ENCODE assay signal across 9 cellular contexts in the genomic region with DNA sequence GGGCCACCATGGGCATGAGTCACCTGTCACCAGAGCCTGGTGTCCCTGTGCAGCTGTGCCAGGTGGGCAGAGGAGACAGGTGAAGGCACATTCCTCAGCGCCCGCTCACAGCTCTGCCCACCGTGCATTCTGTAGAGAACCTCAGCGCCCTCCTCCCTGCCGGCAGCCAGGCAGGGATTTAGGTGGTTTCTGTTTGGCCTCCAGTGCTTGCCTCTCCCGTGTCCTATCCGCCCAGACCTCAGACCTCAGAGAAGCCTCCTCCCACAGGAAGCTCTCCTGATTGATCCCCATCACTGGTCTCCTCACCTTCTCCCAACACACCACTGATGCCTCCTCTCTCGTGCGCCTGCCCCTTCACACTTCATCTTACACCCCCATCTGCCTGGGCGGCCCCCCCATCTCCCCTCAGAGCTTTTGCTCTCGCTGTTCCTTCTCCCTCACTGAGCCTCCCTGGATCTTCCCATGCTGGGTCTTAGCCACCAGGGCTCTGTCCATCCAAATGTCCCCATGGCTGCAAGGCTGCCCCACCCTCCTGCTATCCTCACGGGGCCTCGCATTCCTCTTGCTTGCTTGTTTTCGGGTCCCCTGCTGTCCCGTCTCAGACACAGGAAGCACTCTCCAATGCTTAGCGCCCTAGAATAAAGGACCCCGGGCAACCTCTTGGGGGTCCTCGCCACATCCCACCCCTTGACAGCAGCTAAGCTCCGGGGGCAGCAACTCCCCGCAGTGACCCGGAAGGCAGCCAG. TPM values are rescaled to one million over a fixed set of nuclear protein-coding genes. Genes with fewer than 3 reads are reported as not detected.
DNase-seq lines count a peak whose midpoint lies in the region; ATAC-seq and TF ChIP-seq lines count a peak whose summit lies in the region.
"Had no signal": no experiment of that assay in that cellular context is flagged by ENCODE, and none has a peak within 500 bp of the region (broad histone marks: within the 10 kb centered on the region; RNA-seq: fewer than 3 reads in every experiment).

No MANE protein-coding gene starts in this region.

- H3K27me3 Mint-ChIP-seq in activated T-cell treated with anti-CD3 and anti-CD28 coated beads, Interleukin-2, amount 50 U/mL, for 72 hours (ENCODE audit: low read depth) = no peaks in the 10 kb centered on the region
- no peaks in the 10 kb centered on the region for H3K27me3 Mint-ChIP-seq in activated CD8-positive, alpha-beta T cell treated with anti-CD3 and anti-CD28 coated beads for 36 hours
- H3K27me3 Mint-ChIP-seq in memory B cell = no peaks in the 10 kb centered on the region

- CTCF ChIA-PET in activated CD8-positive, alpha-beta T cell treated with anti-CD3 and anti-CD28 coated beads for 36 hours (lab: Charles Lee) = interaction anchor here (1.6 to 2.2 kb wide), 2 partner anchors 24 to 109 kb away, joined by 4 to 7 read pairs; no protein-coding TSS in a partner anchor

- H3K9me3 Mint-ChIP-seq in activated T-cell treated with anti-CD3 and anti-CD28 coated beads, Interleukin-2, amount 50 U/mL, for 72 hours = no peaks in the 10 kb centered on the region
- no peaks in the 10 kb centered on the region for H3K9me3 Mint-ChIP-seq in activated CD8-positive, alpha-beta T cell treated with anti-CD3 and anti-CD28 coated beads for 36 hours
- H3K9me3 Mint-ChIP-seq in memory B cell = no peaks in the 10 kb centered on the region
- H3K9me3 Mint-ChIP-seq: CD14-positive monocyte had no signal

- H3K4me3 ChIP-seq in tibial artery = no peak overlapping the region

- peaks cover 23 to 90% (median 69%) of the 10 kb centered on the region in 4 donors for H3K4me1 ChIP-seq in tibial artery

- no peak overlapping the region for H3K4me3 Mint-ChIP-seq in activated T-cell treated with anti-CD3 and anti-CD28 coated beads, Interleukin-2, amount 50 U/mL, for 72 hours
- H3K4me3 Mint-ChIP-seq in activated CD8-positive, alpha-beta T cell treated with anti-CD3 and anti-CD28 coated beads for 36 hours = no peak overlapping the region
- H3K4me3 Mint-ChIP-seq in memory B cell = peak overlapping the region; percentile 74
- H3K4me3 Mint-ChIP-seq: CD14-positive monocyte had no signal

- peak overlapping the region; percentile 49 for H3K27ac Mint-ChIP-seq in activated T-cell treated with anti-CD3 and anti-CD28 coated beads, Interleukin-2, amount 50 U/mL, for 72 hours
- peak overlapping the region; percentile 46 for H3K27ac Mint-ChIP-seq in activated CD8-positive, alpha-beta T cell treated with anti-CD3 and anti-CD28 coated beads for 36 hours
- peak overlapping the region; percentile 20 for H3K27ac Mint-ChIP-seq in memory B cell

- ATAC-seq in activated T-cell treated with anti-CD3 and anti-CD28 coated beads, Interleukin-2, amount 50 U/mL, for 72 hours (replicated peaks in 1 of 2) = no peak
- ATAC-seq in activated CD8-positive, alpha-beta T cell treated with anti-CD3 and anti-CD28 coated beads for 36 hours = no peak
- ATAC-seq in memory B cell (ENCODE audit: low read depth) = no peak

- H3K27me3 ChIP-seq in tibial artery = no peaks in the 10 kb centered on the region

- DNase-seq in activated T-cell treated with anti-CD3 and anti-CD28 coated beads, Interleukin-2, amount 50 U/mL, for 72 hours = no peak
- DNase-seq in activated T-cell treated with anti-CD3 and anti-CD28 coated beads, Interleukin-2, amount 50 U/mL, for 1 hour = no peak
- no peak for DNase-seq in activated CD8-positive, alpha-beta T cell treated with anti-CD3 and anti-CD28 coated beads for 36 hours
- DNase-seq in memory B cell (ENCODE audit: low spot score in 2 of 2) (no peak), tibial artery (peak in 1 of 2 donors; percentile 60), NCI-H446 (lab: John Stamatoyannopoulos, UW) (no peak), occipital lobe (lab: John Stamatoyannopoulos, UW) (no peak), OCI-M2 (lab: John Stamatoyannopoulos, UW; ENCODE audit: unreplicated experiment) (no peak)

- no peaks in the 10 kb centered on the region for H3K36me3 Mint-ChIP-seq in activated T-cell treated with anti-CD3 and anti-CD28 coated beads, Interleukin-2, amount 50 U/mL, for 72 hours (ENCODE audit: insufficient read depth in 2 of 2)
- peaks cover 13% of the 10 kb centered on the region for H3K36me3 Mint-ChIP-seq in activated CD8-positive, alpha-beta T cell treated with anti-CD3 and anti-CD28 coated beads for 36 hours (ENCODE audit: low read depth)
- no peaks in the 10 kb centered on the region for H3K36me3 Mint-ChIP-seq in memory B cell

- POLR2A ChIA-PET in activated CD8-positive, alpha-beta T cell treated with anti-CD3 and anti-CD28 coated beads for 36 hours (lab: Charles Lee) = interaction anchor here (0.7 to 2.2 kb wide), 5 partner anchors 12 to 34 kb away, joined by 3 to 6 read pairs (median 3); a partner anchor contains a TSS

- H3K36me3 ChIP-seq in tibial artery = no peaks in the 10 kb centered on the region

- H3K27ac ChIP-seq in tibial artery = peak overlapping the region; percentile 84 to 97

- no peak for TF ChIP-seq CTCF in activated CD8-positive, alpha-beta T cell treated with anti-CD3 and anti-CD28 coated beads for 36 hours (IDR thresholded peaks at IDR 0.05)
- no peak for TF ChIP-seq CTCF in tibial artery (IDR thresholded peaks at IDR 0.05)

- intact Hi-C loops in activated CD8-positive, alpha-beta T cell treated with anti-CD3 and anti-CD28 coated beads for 36 hours (cut with micrococcal nuclease) = no loop called here
- intact Hi-C loops in tibial artery (cut with DNase I; ENCODE audit: low total_unique reads) = no loop called here

- H3K9me3 ChIP-seq in tibial artery = no peaks in the 10 kb centered on the region

- peaks cover 80% of the 10 kb centered on the region for H3K4me1 Mint-ChIP-seq in activated T-cell treated with anti-CD3 and anti-CD28 coated beads, Interleukin-2, amount 50 U/mL, for 72 hours (ENCODE audit: low read depth)
- peaks cover 63% of the 10 kb centered on the region for H3K4me1 Mint-ChIP-seq in activated CD8-positive, alpha-beta T cell treated with anti-CD3 and anti-CD28 coated beads for 36 hours (ENCODE audit: low read depth)
- H3K4me1 Mint-ChIP-seq in memory B cell = peaks cover 57% of the 10 kb centered on the region

RNA-seq across cellular contexts. Expression of a gene that starts 23.9 kb away (rescaled TPM):
- total RNA-seq in activated T-cell treated with anti-CD3 and anti-CD28 coated beads, Interleukin-2, amount 50 U/mL, for 72 hours = 10 to 100 TPM; 40.6 TPM
- total RNA-seq in activated CD8-positive, alpha-beta T cell treated with anti-CD3 and anti-CD28 coated beads for 36 hours = 10 to 100 TPM; 53.1 to 59.2 TPM
- 15.3 TPM for total RNA-seq in occipital lobe

RNA-seq across cellular contexts. Expression of a gene that starts 26.0 kb away (rescaled TPM):
- 10 to 100 TPM; 74.0 to 79.7 TPM for total RNA-seq in activated T-cell treated with anti-CD3 and anti-CD28 coated beads, Interleukin-2, amount 50 U/mL, for 72 hours
- total RNA-seq in activated CD8-positive, alpha-beta T cell treated with anti-CD3 and anti-CD28 coated beads for 36 hours = 10 to 100 TPM; 78.3 to 80.5 TPM
- total RNA-seq in occipital lobe = 6.2 TPM

RNA-seq across cellular contexts. Expression of a gene that starts 33.1 kb away (rescaled TPM):
- 10 to 100 TPM in 1 of 2 donors, 1 to 10 TPM in 1; 9.7 to 10.3 TPM for total RNA-seq in activated T-cell treated with anti-CD3 and anti-CD28 coated beads, Interleukin-2, amount 50 U/mL, for 72 hours
- total RNA-seq in activated CD8-positive, alpha-beta T cell treated with anti-CD3 and anti-CD28 coated beads for 36 hours = 10 to 100 TPM; 15.5 to 16.6 TPM
- 11.5 TPM for total RNA-seq in occipital lobe

RNA-seq across cellular contexts. Expression of a gene that starts 37.8 kb away (rescaled TPM):
- total RNA-seq in activated T-cell treated with anti-CD3 and anti-CD28 coated beads, Interleukin-2, amount 50 U/mL, for 72 hours = 10 to 100 TPM in 1 of 2 donors, 1 to 10 TPM in 1; 8.3 to 10.0 TPM
- total RNA-seq in activated CD8-positive, alpha-beta T cell treated with anti-CD3 and anti-CD28 coated beads for 36 hours = 10 to 100 TPM in 1 of 2 experiments, 1 to 10 TPM in 1; 9.6 to 14.6 TPM
- 2.8 TPM for total RNA-seq in occipital lobe

Comparison
In these comparisons a context has a peak if more than half of its experiments do, and no peak if none do; other contexts are left out.
1. RNA of a gene that starts 26.0 kb away (total RNA-seq): 78.3 to 80.5 TPM in activated CD8-positive, alpha-beta T cell treated with anti-CD3 and anti-CD28 coated beads for 36 hours and 74.0 to 79.7 TPM in activated T-cell treated with anti-CD3 and anti-CD28 coated beads, Interleukin-2, amount 50 U/mL, for 72 hours; 6.2 TPM in occipital lobe (single experiment); every median in the first group is over 10 times any median in the second.
2. Peak in every context shown above with its lines, with median percentiles within 50 percentile points of each other: H3K27ac Mint-ChIP-seq.